27 cellular contexts compared by ENCODE assay signal in genomic region chr4:111736516-111736915, GRCh38.
"Had no signal": no experiment of that assay in that cellular context is flagged by ENCODE, and none has a peak within 500 bp of the region (broad histone marks: within the 10 kb centered on the region; RNA-seq: fewer than 3 reads in every experiment).

No MANE protein-coding gene starts in this region.

- H3K27ac Mint-ChIP-seq: activated CD4-positive, alpha-beta memory T cell treated with anti-CD3 and anti-CD28 coated beads, Interleukin-2, amount 10 ng/mL, durations not matched to agents 7 days and 5 days; activated CD4-positive, alpha-beta T cell treated with anti-CD3 and anti-CD28 coated beads, Interleukin-2, amount 10 ng/mL, durations not matched to agents 7 days and 5 days; activated naive CD4-positive, alpha-beta T cell treated with anti-CD3 and anti-CD28 coated beads, Interleukin-2, amount 10 ng/mL, durations not matched to agents 7 days and 5 days; activated naive CD4-positive, alpha-beta T cell treated with anti-CD3 and anti-CD28 coated beads, Interleukin-2, amount 50 U/mL, for 72 hours; activated T-cell treated with anti-CD3 and anti-CD28 coated beads, Interleukin-2, amount 50 U/mL, for 24 hours; activated T-cell treated with anti-CD3 and anti-CD28 coated beads, Interleukin-2, amount 50 U/mL, for 72 hours; WTC11 had no signal

- DNase-seq: activated CD4-positive, alpha-beta memory T cell treated with anti-CD3 and anti-CD28 coated beads, Interleukin-2, amount 10 ng/mL, durations not matched to agents 7 days and 5 days; activated CD4-positive, alpha-beta T cell treated with anti-CD3 and anti-CD28 coated beads for 1 hour; activated CD4-positive, alpha-beta T cell treated with anti-CD3 and anti-CD28 coated beads for 4 hours; activated CD4-positive, alpha-beta T cell treated with anti-CD3 and anti-CD28 coated beads, Interleukin-2, amount 10 ng/mL, durations not matched to agents 7 days and 5 days; activated CD4-positive, alpha-beta T cell treated with anti-CD3 and anti-CD28 coated beads, Interleukin-2, amount 50 U/mL, for 4 hours; activated CD8-positive, alpha-beta memory T cell treated with anti-CD3 and anti-CD28 coated beads, Interleukin-2, amount 50 U/mL, for 48 hours; activated gamma-delta T cell; activated naive CD4-positive, alpha-beta T cell; activated naive CD4-positive, alpha-beta T cell treated with anti-CD3 and anti-CD28 coated beads, Interleukin-2, amount 10 ng/mL, durations not matched to agents 7 days and 5 days; activated T-cell treated with anti-CD3 and anti-CD28 coated beads for 4 hours; activated T-cell treated with anti-CD3 and anti-CD28 coated beads, Interleukin-2, amount 50 U/mL, for 24 hours; activated T-cell treated with anti-CD3 and anti-CD28 coated beads, Interleukin-2, amount 50 U/mL, for 72 hours; amygdala; aorta; body of pancreas; central memory CD4-positive, alpha-beta T cell; cerebellar nuclear complex; colonic mucosa; effector CD8-positive, alpha-beta T cell; foreskin fibroblast; head of caudate nucleus; hippocampal formation; T-helper 2 cell had no signal

- H3K27me3 ChIP-seq: body of pancreas, colonic mucosa had no signal

- H3K36me3 ChIP-seq: colonic mucosa had no signal

- H3K9me3 ChIP-seq: body of pancreas, colonic mucosa had no signal

- H3K36me3 Mint-ChIP-seq: activated naive CD4-positive, alpha-beta T cell treated with anti-CD3 and anti-CD28 coated beads, Interleukin-2, amount 10 ng/mL, durations not matched to agents 7 days and 5 days; activated naive CD4-positive, alpha-beta T cell treated with anti-CD3 and anti-CD28 coated beads, Interleukin-2, amount 50 U/mL, for 72 hours; WTC11 had no signal

- H3K4me1 ChIP-seq: body of pancreas, colonic mucosa had no signal

- H3K27me3 Mint-ChIP-seq: activated CD4-positive, alpha-beta memory T cell treated with anti-CD3 and anti-CD28 coated beads, Interleukin-2, amount 10 ng/mL, durations not matched to agents 7 days and 5 days; activated CD4-positive, alpha-beta T cell treated with anti-CD3 and anti-CD28 coated beads, Interleukin-2, amount 10 ng/mL, durations not matched to agents 7 days and 5 days; activated naive CD4-positive, alpha-beta T cell treated with anti-CD3 and anti-CD28 coated beads, Interleukin-2, amount 10 ng/mL, durations not matched to agents 7 days and 5 days; activated T-cell treated with anti-CD3 and anti-CD28 coated beads, Interleukin-2, amount 50 U/mL, for 24 hours had no signal

- H3K9me3 Mint-ChIP-seq: activated CD4-positive, alpha-beta memory T cell treated with anti-CD3 and anti-CD28 coated beads, Interleukin-2, amount 10 ng/mL, durations not matched to agents 7 days and 5 days; activated CD4-positive, alpha-beta T cell treated with anti-CD3 and anti-CD28 coated beads, Interleukin-2, amount 10 ng/mL, durations not matched to agents 7 days and 5 days; activated naive CD4-positive, alpha-beta T cell treated with anti-CD3 and anti-CD28 coated beads, Interleukin-2, amount 10 ng/mL, durations not matched to agents 7 days and 5 days; WTC11 had no signal

- H3K4me3 ChIP-seq: body of pancreas, colonic mucosa had no signal

- H3K4me1 Mint-ChIP-seq: activated CD4-positive, alpha-beta memory T cell treated with anti-CD3 and anti-CD28 coated beads, Interleukin-2, amount 10 ng/mL, durations not matched to agents 7 days and 5 days; activated CD4-positive, alpha-beta T cell treated with anti-CD3 and anti-CD28 coated beads, Interleukin-2, amount 10 ng/mL, durations not matched to agents 7 days and 5 days; activated naive CD4-positive, alpha-beta T cell treated with anti-CD3 and anti-CD28 coated beads, Interleukin-2, amount 10 ng/mL, durations not matched to agents 7 days and 5 days; WTC11 had no signal

- H3K27ac ChIP-seq: body of pancreas, colonic mucosa, epithelial cell of prostate, VCaP had no signal

- H3K4me3 Mint-ChIP-seq: activated CD4-positive, alpha-beta memory T cell treated with anti-CD3 and anti-CD28 coated beads, Interleukin-2, amount 10 ng/mL, durations not matched to agents 7 days and 5 days; activated CD4-positive, alpha-beta T cell treated with anti-CD3 and anti-CD28 coated beads, Interleukin-2, amount 10 ng/mL, durations not matched to agents 7 days and 5 days; activated naive CD4-positive, alpha-beta T cell treated with anti-CD3 and anti-CD28 coated beads, Interleukin-2, amount 10 ng/mL, durations not matched to agents 7 days and 5 days; activated T-cell treated with anti-CD3 and anti-CD28 coated beads, Interleukin-2, amount 50 U/mL, for 24 hours; activated T-cell treated with anti-CD3 and anti-CD28 coated beads, Interleukin-2, amount 50 U/mL, for 72 hours; WTC11 had no signal
